In the genomic region with DNA sequence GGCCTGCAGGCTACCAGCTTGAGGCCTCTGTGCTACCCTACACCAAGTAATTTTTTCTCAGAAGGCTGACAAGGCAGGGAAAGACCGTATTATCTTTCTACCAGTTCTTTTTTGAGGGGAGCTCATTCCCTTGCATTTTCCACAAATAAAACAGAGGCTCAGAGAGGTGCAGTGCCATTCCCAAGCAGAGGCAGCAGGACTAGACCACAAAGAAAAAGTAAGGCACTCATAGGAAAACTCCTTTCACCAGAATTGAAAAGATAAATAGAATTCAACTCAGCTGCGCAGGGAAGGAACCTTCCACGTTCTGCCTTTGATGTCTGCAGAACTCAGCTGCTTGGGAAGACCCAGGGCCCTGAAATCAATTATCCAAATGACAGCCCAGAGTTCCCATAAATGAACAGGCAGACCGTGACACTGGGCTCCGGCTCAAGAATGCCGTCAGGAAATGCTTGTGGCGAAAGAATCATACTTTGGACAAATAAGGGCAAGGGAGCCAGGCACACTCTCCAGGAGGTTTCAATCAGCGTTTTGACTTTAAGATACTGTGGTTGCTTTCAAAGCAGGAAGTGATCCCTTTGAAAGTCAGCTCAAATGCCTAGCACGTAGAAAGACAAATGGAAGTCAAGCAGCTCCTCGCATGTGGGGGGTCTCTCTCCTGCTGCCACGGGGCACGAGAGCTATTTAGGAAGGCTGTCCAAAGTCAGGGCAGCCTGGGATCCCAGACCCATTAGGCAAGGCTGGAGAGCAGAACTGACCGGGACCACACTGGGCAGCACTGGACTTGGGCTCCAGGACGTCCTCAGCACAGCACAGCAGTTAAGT, we compare ENCODE assay signal across 8 cellular contexts. TPM values are rescaled to one million over a fixed set of nuclear protein-coding genes. Genes with fewer than 3 reads are reported as not detected.
DNase-seq lines count a peak whose midpoint lies in the region; ATAC-seq, FAIRE-seq and TF ChIP-seq lines count a peak whose summit lies in the region.

No MANE protein-coding gene starts in this region.

- H3K27ac Mint-ChIP-seq in activated CD4-positive, alpha-beta T cell treated with anti-CD3 and anti-CD28 coated beads, Interleukin-2, amount 10 ng/mL, durations not matched to agents 24 days and 14 days = peak overlapping the region; percentile 66
- peak overlapping the region; percentile 57 for H3K27ac Mint-ChIP-seq in T-helper 17 cell
- H3K27ac Mint-ChIP-seq in naive thymus-derived CD8-positive, alpha-beta T cell = peak overlapping the region; percentile 45 to 94 (median 72)

- no peaks in the 10 kb centered on the region for H3K27me3 Mint-ChIP-seq in activated CD4-positive, alpha-beta T cell treated with anti-CD3 and anti-CD28 coated beads, Interleukin-2, amount 10 ng/mL, durations not matched to agents 24 days and 14 days
- H3K27me3 Mint-ChIP-seq in T-helper 17 cell = no peaks in the 10 kb centered on the region
- H3K27me3 Mint-ChIP-seq in naive thymus-derived CD8-positive, alpha-beta T cell = no peaks in the 10 kb centered on the region

- H3K79me2 ChIP-seq in fibroblast of lung (ENCODE audit: control insufficient read depth, insufficient read depth, low read length) = peaks cover 82% of the 10 kb centered on the region

- H3K4me2 ChIP-seq in fibroblast of lung (ENCODE audit: extremely low read depth, insufficient read depth, low read length) = peak overlapping the region; percentile 89

- POLR2A ChIA-PET in naive thymus-derived CD8-positive, alpha-beta T cell (lab: Charles Lee) = interaction anchor here (1.4 kb wide), 2 partner anchors 10 to 14 kb away, joined by 3 to 6 read pairs; a partner anchor contains a TSS

- H3K4me1 Mint-ChIP-seq in activated CD4-positive, alpha-beta T cell treated with anti-CD3 and anti-CD28 coated beads, Interleukin-2, amount 10 ng/mL, durations not matched to agents 24 days and 14 days = peaks cover 41% of the 10 kb centered on the region
- peaks cover 42% of the 10 kb centered on the region for H3K4me1 Mint-ChIP-seq in T-helper 17 cell
- H3K4me1 Mint-ChIP-seq in naive thymus-derived CD8-positive, alpha-beta T cell = peaks cover 27 to 74% (median 66%) of the 10 kb centered on the region in 4 donors

- H3K36me3 Mint-ChIP-seq in activated CD4-positive, alpha-beta T cell treated with anti-CD3 and anti-CD28 coated beads, Interleukin-2, amount 10 ng/mL, durations not matched to agents 24 days and 14 days (ENCODE audit: low read depth) = peaks cover 20% of the 10 kb centered on the region
- peaks cover 11% of the 10 kb centered on the region for H3K36me3 Mint-ChIP-seq in T-helper 17 cell (ENCODE audit: low read depth)
- peaks cover 2 to 53% (median 10%) of the 10 kb centered on the region in 3 donors for H3K36me3 Mint-ChIP-seq in naive thymus-derived CD8-positive, alpha-beta T cell

- peak; percentile 65 for DNase-seq in activated CD4-positive, alpha-beta T cell treated with anti-CD3 and anti-CD28 coated beads, Interleukin-2, amount 10 ng/mL, durations not matched to agents 24 days and 14 days
- no peak for DNase-seq in activated CD4-positive, alpha-beta T cell treated with anti-CD3 and anti-CD28 coated beads, Interleukin-2, amount 50 U/mL, for 1 hour
- DNase-seq in T-helper 17 cell = no peak
- peak; percentile 98 to 99 for DNase-seq in fibroblast of lung (ENCODE audit: low read depth in 2 of 2)
- peak in 3 of 10 donors; percentile 5 to 35 (median 32) for DNase-seq in naive thymus-derived CD8-positive, alpha-beta T cell
- DNase-seq in GM10266 (ENCODE audit: extremely low spot score) = no peak
- no peak for DNase-seq in GM12892 (ENCODE audit: insufficient read length)

- H3K27me3 ChIP-seq in fibroblast of lung (ENCODE audit: control insufficient read depth, insufficient read depth, low read length) = no peaks in the 10 kb centered on the region

- peak overlapping the region; percentile 15 to 49 (median 30) for H3K4me3 ChIP-seq in fibroblast of lung (replicated peaks in 1 of 4; ENCODE audit: control extremely low read depth in 1 of 4, insufficient read depth in 1 of 4, low read depth in 3 of 4, low read length in 4 of 4)

- peaks cover 78% of the 10 kb centered on the region for H3K4me1 ChIP-seq in fibroblast of lung (ENCODE audit: control insufficient read depth, extremely low read depth, insufficient read depth, low read length)

- TF ChIP-seq CTCF in fibroblast of lung (conservative IDR thresholded peaks at IDR 0.05 in 1 of 2, IDR thresholded peaks at IDR 0.05 in 1 of 2; ENCODE audit: low read depth in 1 of 2, low read length in 2 of 2) = no peak
- TF ChIP-seq CTCF in GM10266 (IDR thresholded peaks at IDR 0.05; ENCODE audit: control insufficient read depth, insufficient read depth, low read depth, missing control alignments) = no peak

- intact Hi-C loops in activated CD4-positive, alpha-beta T cell treated with anti-CD3 and anti-CD28 coated beads, Interleukin-2, amount 10 ng/mL, durations not matched to agents 24 days and 14 days (cut with micrococcal nuclease) = no loop called here

- peaks cover 20% of the 10 kb centered on the region for H3K36me3 ChIP-seq in fibroblast of lung (ENCODE audit: control insufficient read depth, insufficient read depth, low read length)

- H4K20me1 ChIP-seq in fibroblast of lung (ENCODE audit: control insufficient read depth, extremely low read depth, insufficient read depth, low read length) = no peaks in the 10 kb centered on the region

- no peak overlapping the region for H2AFZ ChIP-seq in fibroblast of lung (ENCODE audit: low read length)

- peak overlapping the region; percentile 99 for H3K27ac ChIP-seq in fibroblast of lung (ENCODE audit: insufficient read depth, low read length)

- no peaks in the 10 kb centered on the region for H3K9me3 Mint-ChIP-seq in activated CD4-positive, alpha-beta T cell treated with anti-CD3 and anti-CD28 coated beads, Interleukin-2, amount 10 ng/mL, durations not matched to agents 24 days and 14 days
- H3K9me3 Mint-ChIP-seq in naive thymus-derived CD8-positive, alpha-beta T cell = no peaks in the 10 kb centered on the region

- TF ChIP-seq POLR2A in GM12892 (IDR thresholded peaks at IDR 0.05; ENCODE audit: low read depth, low read length) = no peak

- H3K9me3 ChIP-seq in T-helper 17 cell (ENCODE audit: control insufficient read depth, low read length, poor library complexity, severe bottlenecking) = no peaks in the 10 kb centered on the region
- no peaks in the 10 kb centered on the region for H3K9me3 ChIP-seq in fibroblast of lung (ENCODE audit: control insufficient read depth, insufficient read depth, low read depth, low read length)

- FAIRE-seq in GM12892 (lab: Jason Lieb, UNC) = no peak

- H3K9ac ChIP-seq in fibroblast of lung (ENCODE audit: insufficient read depth, low read length) = peak overlapping the region; percentile 76

- ATAC-seq in T-helper 17 cell (no peak), GM19023 (IDR thresholded peaks at IDR 0.05; ENCODE audit: unreplicated experiment) (no peak)
- ATAC-seq in naive thymus-derived CD8-positive, alpha-beta T cell = peak; percentile 77 to 78

- peak overlapping the region; percentile 45 for H3K4me3 Mint-ChIP-seq in activated CD4-positive, alpha-beta T cell treated with anti-CD3 and anti-CD28 coated beads, Interleukin-2, amount 10 ng/mL, durations not matched to agents 24 days and 14 days
- H3K4me3 Mint-ChIP-seq in T-helper 17 cell = no peak overlapping the region
- peak overlapping the region; percentile 32 to 80 (median 70) for H3K4me3 Mint-ChIP-seq in naive thymus-derived CD8-positive, alpha-beta T cell

RNA-seq across cellular contexts. Expression of a gene that starts 14.0 kb away (rescaled TPM):
- 47.5 and 48.5 TPM in 2 replicates for total RNA-seq in activated CD4-positive, alpha-beta T cell treated with anti-CD3 and anti-CD28 coated beads, Interleukin-2, amount 10 ng/mL, durations not matched to agents 24 days and 14 days
- total RNA-seq in T-helper 17 cell = 10 to 100 TPM; 19.5 to 35.2 TPM
- total RNA-seq in fibroblast of lung = 59.8 and 106 TPM in 2 replicates
- 131 and 190 TPM in 2 replicates for polyA plus RNA-seq in fibroblast of lung
- polyA plus RNA-seq in fibroblast of lung (2012) = 86.6 and 115 TPM in 2 replicates
- polyA minus RNA-seq in fibroblast of lung (ENCODE audit: low replicate concordance) = 424 and 573 TPM in 2 replicates
- 10 to 100 TPM; 25.8 to 30.0 TPM for total RNA-seq in naive thymus-derived CD8-positive, alpha-beta T cell
- 10 to 100 TPM; 16.3 to 21.6 (median 20.0) TPM for polyA plus RNA-seq in naive thymus-derived CD8-positive, alpha-beta T cell
- 15.9 TPM for polyA plus RNA-seq in GM12892 (2012; ENCODE audit: missing spikeins)

RNA-seq across cellular contexts. Expression of a gene that starts 14.4 kb away (rescaled TPM):
- 28.9 and 32.2 TPM in 2 replicates for total RNA-seq in activated CD4-positive, alpha-beta T cell treated with anti-CD3 and anti-CD28 coated beads, Interleukin-2, amount 10 ng/mL, durations not matched to agents 24 days and 14 days
- total RNA-seq in T-helper 17 cell (10 to 100 TPM; 26.9 to 32.9 TPM), fibroblast of lung (35.7 and 49.7 TPM in 2 replicates)
- 27.2 and 29.5 TPM in 2 replicates for polyA plus RNA-seq in fibroblast of lung
- polyA plus RNA-seq in fibroblast of lung (2012) = 17.8 and 20.1 TPM in 2 replicates
- 38.8 and 58.9 TPM in 2 replicates for polyA minus RNA-seq in fibroblast of lung (ENCODE audit: low replicate concordance)
- total RNA-seq in naive thymus-derived CD8-positive, alpha-beta T cell = 10 to 100 TPM; 46.9 to 48.7 TPM
- polyA plus RNA-seq in naive thymus-derived CD8-positive, alpha-beta T cell = 10 to 100 TPM; 14.0 to 19.4 (median 17.1) TPM
- 16.9 TPM for polyA plus RNA-seq in GM12892 (2012; ENCODE audit: missing spikeins)

Comparison
In these comparisons a context has a peak if more than half of its experiments do, and no peak if none do; other contexts are left out.
1. DNase-seq: peak in activated CD4-positive, alpha-beta T cell treated with anti-CD3 and anti-CD28 coated beads, Interleukin-2, amount 10 ng/mL, durations not matched to agents 24 days and 14 days (single experiment) and fibroblast of lung (2 of 2); none in activated CD4-positive, alpha-beta T cell treated with anti-CD3 and anti-CD28 coated beads, Interleukin-2, amount 50 U/mL, for 1 hour (single experiment), T-helper 17 cell (0 of 3), GM10266 (single experiment) and GM12892 (single experiment).
2. ATAC-seq: peak in naive thymus-derived CD8-positive, alpha-beta T cell (2 of 2); none in T-helper 17 cell (single experiment) and GM19023 (single experiment).
3. Peak in every context shown above with its lines, with median percentiles within 50 percentile points of each other: H3K27ac Mint-ChIP-seq.